ENCODE assay signal across 25 cellular contexts in genomic region chr12:130011611-130012385, GRCh38.
DNase-seq lines count a peak whose midpoint lies in the region; ATAC-seq, FAIRE-seq and TF ChIP-seq lines count a peak whose summit lies in the region.
"Had no signal": no experiment of that assay in that cellular context is flagged by ENCODE, and none has a peak within 500 bp of the region (broad histone marks: within the 10 kb centered on the region; RNA-seq: fewer than 3 reads in every experiment).

No MANE protein-coding gene starts in this region.

- no peak overlapping the region for H3K4me3 ChIP-seq in heart right ventricle
- H3K4me3 ChIP-seq in H1 (ENCODE audit: extremely low read depth in 1 of 4, insufficient read depth in 2 of 4, low read depth in 3 of 4, low read length in 4 of 4), result no peak overlapping the region
- H3K4me3 ChIP-seq in neural progenitor cell, result no peak overlapping the region
- H3K4me3 ChIP-seq in SK-N-SH (ENCODE audit: low read depth in 2 of 2, low read length in 1 of 2), result no peak overlapping the region
- H3K4me3 ChIP-seq: A549, GM23248, HAP-1 had no signal

- H3K23me2 ChIP-seq in H1 (ENCODE audit: low read depth, low read length), result peaks cover 6% of the 10 kb centered on the region; the same call in 1 of the 2 replicates

- H3K4ac ChIP-seq in H1 (replicated peaks; ENCODE audit: insufficient read length, low read depth, low read length), result peak overlapping the region; percentile 25

- H3K4me1 Mint-ChIP-seq in neural progenitor cell, result peaks cover 6% of the 10 kb centered on the region
- H3K4me1 Mint-ChIP-seq: CD4-positive, CD25-positive, alpha-beta regulatory T cell had no signal

- H4K5ac ChIP-seq in H1 (ENCODE audit: insufficient read length, low read depth, low read length), result no peak overlapping the region

- H2BK15ac ChIP-seq in H1 (ENCODE audit: low read length), result 0 out of 2 replicates have a peak overlapping the region, but pooled peaks have one; percentile 29

- H3K23ac ChIP-seq in H1 (ENCODE audit: insufficient read length), result no peak overlapping the region

- H3K79me2 ChIP-seq in H1 (ENCODE audit: control insufficient read depth in 1 of 2, insufficient read depth in 2 of 2, low read length in 2 of 2) (no peaks in the 10 kb centered on the region), neural progenitor cell (ENCODE audit: low read depth) (no peaks in the 10 kb centered on the region), SK-N-SH (ENCODE audit: insufficient read depth) (no peaks in the 10 kb centered on the region)

- TF ChIP-seq CTCF in heart right ventricle (IDR thresholded peaks at IDR 0.05) (no peak), H1 (IDR thresholded peaks at IDR 0.05; ENCODE audit: control extremely low read depth in 1 of 3, insufficient read depth in 1 of 3, low read depth in 1 of 3, low read length in 3 of 3) (no peak), neural progenitor cell (IDR thresholded peaks at IDR 0.05) (no peak), SK-N-SH (IDR thresholded peaks at IDR 0.05) (no peak)

- H3K27me3 Mint-ChIP-seq in neural progenitor cell (ENCODE audit: insufficient read depth, low read depth), result peaks cover 2% of the 10 kb centered on the region
- H3K27me3 Mint-ChIP-seq: CD4-positive, CD25-positive, alpha-beta regulatory T cell had no signal

- TF ChIP-seq EP300 in H1 (IDR thresholded peaks at IDR 0.05; ENCODE audit: borderline replicate concordance in 1 of 2, low read depth in 2 of 2, low read length in 2 of 2) (no peak), SK-N-SH (IDR thresholded peaks at IDR 0.05; ENCODE audit: borderline replicate concordance in 1 of 2, low read depth in 1 of 2, low read length in 1 of 2) (no peak)

- H3K9ac ChIP-seq in H1 (replicated peaks in 1 of 4; ENCODE audit: extremely low read depth in 1 of 4, low read depth in 3 of 4, low read length in 3 of 4) (no peak overlapping the region), neural progenitor cell (no peak overlapping the region), SK-N-SH (no peak overlapping the region)
- H3K9ac ChIP-seq: GM23248 had no signal

- H3K4me1 ChIP-seq in heart right ventricle, result no peaks in the 10 kb centered on the region
- peaks cover 0 to 8% (median 4%) of the 10 kb centered on the region in 4 experiments; a peak in 4 of 7 replicates for H3K4me1 ChIP-seq in H1 (replicated peaks in 1 of 4; ENCODE audit: control insufficient read depth in 3 of 4, insufficient read depth in 4 of 4, low read length in 3 of 4)
- H3K4me1 ChIP-seq in neural progenitor cell, result peaks cover 5% of the 10 kb centered on the region
- H3K4me1 ChIP-seq in SK-N-SH (ENCODE audit: control insufficient read depth in 1 of 2, insufficient read depth in 2 of 2, low read depth in 1 of 2, low read length in 1 of 2), result no peaks in the 10 kb centered on the region; a peak in 1 of 4 replicates
- H3K4me1 ChIP-seq: A549, BE2C, Caco-2, HAP-1 had no signal

- no peaks in the 10 kb centered on the region for H3F3A ChIP-seq in neural progenitor cell (ENCODE audit: low read depth)
- H3F3A ChIP-seq in SK-N-SH (replicated peaks; ENCODE audit: insufficient read depth), result no peaks in the 10 kb centered on the region

- no peak for FAIRE-seq in H1 (lab: Jason Lieb, UNC)
- FAIRE-seq: A549, G401.6, GM12892, GM19239 had no signal

- TF ChIP-seq POLR2A in H1 (IDR thresholded peaks at IDR 0.05; ENCODE audit: control extremely low read depth in 1 of 2, low read depth in 2 of 2, low read length in 2 of 2), result no peak

- DNase-seq in cardiac septum (ENCODE audit: low spot score) (peak; percentile 53), heart right ventricle (no peak), NCI-H345 (lab: John Stamatoyannopoulos, UW) (peak; percentile 48), H1 (ENCODE audit: low read depth in 1 of 2, low spot score in 2 of 2) (no peak), neural progenitor cell (ENCODE audit: low spot score) (no peak), NCI-H524 treated with DMSO at 0.1 percent for 48 hours (lab: John Stamatoyannopoulos, UW) (no peak), NCI-H1092 treated with DMSO at 0.1 percent for 48 hours (lab: John Stamatoyannopoulos, UW) (no peak), SK-N-SH (no peak)
- DNase-seq: 8988T; ACHN; AML-193; BE2C; Caco-2; CD4-positive, CD25-positive, alpha-beta regulatory T cell; CD8-positive, alpha-beta T cell; DMS153; DND-41; GM23248; HFFc6 had no signal

- no peaks in the 10 kb centered on the region for H3K36me3 ChIP-seq in heart right ventricle
- no peaks in the 10 kb centered on the region; a peak in 1 of 8 replicates for H3K36me3 ChIP-seq in H1 (ENCODE audit: control insufficient read depth in 2 of 4, insufficient read depth in 4 of 4, low read length in 3 of 4)
- H3K36me3 ChIP-seq in neural progenitor cell, result no peaks in the 10 kb centered on the region
- no peaks in the 10 kb centered on the region for H3K36me3 ChIP-seq in SK-N-SH (replicated peaks in 1 of 2; ENCODE audit: control insufficient read depth in 1 of 2, insufficient read depth in 2 of 2, low read length in 1 of 2)
- H3K36me3 ChIP-seq: BE2C, HAP-1 had no signal

- H4K91ac ChIP-seq in H1 (replicated peaks; ENCODE audit: insufficient read length, low read length), result no peak overlapping the region

- 61 to 74% methylated on average over 13 of the region's 13 CpGs for WGBS in heart right ventricle, 2 donors
- 76% methylated on average over 13 of the region's 13 CpGs; no CpG with 5 or more reads in 1 of the 2 experiments for WGBS in H1 (ENCODE audit: extremely low coverage in 1 of 2, insufficient coverage in 1 of 2, insufficient read length in 1 of 2, insufficient replicate concordance in 2 of 2, low coverage in 1 of 2, low lambda C conversion rate in 2 of 2, missing lambda C conversion rate in 1 of 2), 2 experiments
- WGBS in SK-N-SH (ENCODE audit: low lambda C conversion rate), result 54% methylated on average over 13 of the region's 13 CpGs

- 0 out of 2 replicates have a peak overlapping the region, but pooled peaks have one; percentile 68 for H2BK12ac ChIP-seq in H1 (ENCODE audit: low read depth, low read length)

- no peaks in the 10 kb centered on the region for H3K79me1 ChIP-seq in H1 (ENCODE audit: low read depth, low read length)

- H2BK5ac ChIP-seq in H1 (ENCODE audit: low read depth, low read length), result no peak overlapping the region; the same call in 1 of the 2 replicates

- no peak overlapping the region for H3K4me3 Mint-ChIP-seq in neural progenitor cell
- H3K4me3 Mint-ChIP-seq: CD4-positive, CD25-positive, alpha-beta regulatory T cell; CD8-positive, alpha-beta T cell; HFFc6 had no signal

- no peak overlapping the region for H3K27ac ChIP-seq in heart right ventricle
- H3K27ac ChIP-seq in H1 (ENCODE audit: low read depth, low read length), result no peak overlapping the region
- no peak overlapping the region for H3K27ac ChIP-seq in neural progenitor cell
- H3K27ac ChIP-seq in SK-N-SH (ENCODE audit: low read depth in 2 of 2, low read length in 1 of 2), result no peak overlapping the region
- H3K27ac ChIP-seq: A549, C4-2B, GM23248 had no signal

- H3K9me2 ChIP-seq in SK-N-SH, result no peaks in the 10 kb centered on the region

- H3K27me3 ChIP-seq in heart right ventricle (peaks cover 0 to 50% (median 42%) of the 10 kb centered on the region in 7 donors), H1 (replicated peaks in 1 of 4; ENCODE audit: control insufficient read depth in 3 of 4, extremely low read depth in 1 of 4, insufficient read depth in 3 of 4, low read length in 3 of 4) (peaks cover 0 to 12% (median 7%) of the 10 kb centered on the region in 4 experiments; a peak in 3 of 7 replicates), neural progenitor cell (peaks cover 57% of the 10 kb centered on the region), SK-N-SH (ENCODE audit: insufficient read depth) (no peaks in the 10 kb centered on the region)
- H3K27me3 ChIP-seq: BE2C had no signal

- no peak for ATAC-seq in heart right ventricle
- ATAC-seq: A549; CD8-positive, alpha-beta T cell had no signal

- CTCF ChIA-PET in H1 (lab: Charles Lee; ENCODE audit: partially characterized antibody), result interaction anchor here (0.7 to 10.0 kb wide), 8 partner anchors 8 to 927 kb away, joined by 3 to 89 read pairs (median 4); no protein-coding TSS in a partner anchor
- CTCF ChIA-PET in SK-N-SH (lab: Yijun Ruan, JAX), result interaction anchor here (1.0 kb wide), 1 partner anchor 19 kb away, joined by 3 read pairs; no protein-coding TSS in a partner anchor

- H3K27ac Mint-ChIP-seq in neural progenitor cell, result no peak overlapping the region
- H3K27ac Mint-ChIP-seq: CD4-positive, CD25-positive, alpha-beta regulatory T cell; CD8-positive, alpha-beta T cell; HFFc6 had no signal

- no peaks in the 10 kb centered on the region for H3K36me3 Mint-ChIP-seq in neural progenitor cell
- H3K36me3 Mint-ChIP-seq: CD4-positive, CD25-positive, alpha-beta regulatory T cell; CD8-positive, alpha-beta T cell had no signal

- H3K14ac ChIP-seq in H1 (ENCODE audit: insufficient read length), result no peak overlapping the region

- TF ChIP-seq RAD21 in H1 (IDR thresholded peaks at IDR 0.05 in 1 of 2, conservative IDR thresholded peaks at IDR 0.05 in 1 of 2; ENCODE audit: low read depth in 2 of 2, low read length in 2 of 2), result no peak
- no peak for TF ChIP-seq RAD21 in SK-N-SH (IDR thresholded peaks at IDR 0.05; ENCODE audit: low read length)

- intact Hi-C loops in cardiac septum (cut with DNase I) (no loop called here), heart right ventricle (cut with DNase I) (no loop called here)

- H2AFZ ChIP-seq in H1 (ENCODE audit: low read length), result 0 out of 2 replicates have a peak overlapping the region, but pooled peaks have one; percentile 52
- no peak overlapping the region for H2AFZ ChIP-seq in neural progenitor cell (replicated peaks)
- no peak overlapping the region for H2AFZ ChIP-seq in SK-N-SH (ENCODE audit: low read depth)
- H2AFZ ChIP-seq: GM23248 had no signal

- no peaks in the 10 kb centered on the region for H3K9me3 Mint-ChIP-seq in neural progenitor cell
- H3K9me3 Mint-ChIP-seq: CD8-positive, alpha-beta T cell had no signal

- no peak overlapping the region for H3K18ac ChIP-seq in H1 (ENCODE audit: extremely low read depth, low read length)

- H2BK120ac ChIP-seq in H1 (replicated peaks; ENCODE audit: low read depth, low read length), result no peak overlapping the region

- H4K20me1 ChIP-seq in H1 (replicated peaks in 1 of 2; ENCODE audit: control insufficient read depth in 1 of 2, insufficient read depth in 2 of 2, low read length in 2 of 2) (no peaks in the 10 kb centered on the region), neural progenitor cell (ENCODE audit: low read depth) (no peaks in the 10 kb centered on the region), SK-N-SH (ENCODE audit: insufficient read depth) (no peaks in the 10 kb centered on the region)

- POLR2A ChIA-PET in H1 (lab: Charles Lee; ENCODE audit: partially characterized antibody), result interaction anchor here (0.7 kb wide), 1 partner anchor 46 kb away, joined by 3 read pairs; no protein-coding TSS in a partner anchor
- POLR2A ChIA-PET in SK-N-SH (lab: Yijun Ruan, JAX), result no interaction called here

- H3K4me2 ChIP-seq in H1 (ENCODE audit: insufficient read depth in 1 of 2, low read depth in 2 of 2, low read length in 2 of 2) (no peak overlapping the region), neural progenitor cell (peak overlapping the region; percentile 9), SK-N-SH (no peak overlapping the region)
- H3K4me2 ChIP-seq: A549 had no signal

- no peaks in the 10 kb centered on the region for H3K9me3 ChIP-seq in heart right ventricle
- no peaks in the 10 kb centered on the region for H3K9me3 ChIP-seq in H1 (ENCODE audit: insufficient read depth in 2 of 2, low read depth in 1 of 2, low read length in 1 of 2)
- H3K9me3 ChIP-seq in neural progenitor cell (ENCODE audit: low read depth), result no peaks in the 10 kb centered on the region
- no peaks in the 10 kb centered on the region for H3K9me3 ChIP-seq in SK-N-SH
- H3K9me3 ChIP-seq: A549, BE2C, Caco-2, HAP-1 had no signal

- no peak overlapping the region for H2BK20ac ChIP-seq in H1 (ENCODE audit: low read length)

- H2AK5ac ChIP-seq in H1 (ENCODE audit: low read depth, low read length), result no peak overlapping the region

- no peak overlapping the region; the same call in 1 of the 2 replicates for H4K8ac ChIP-seq in H1 (ENCODE audit: extremely low read depth, insufficient read depth, low read length)

- H3K56ac ChIP-seq in H1 (replicated peaks; ENCODE audit: insufficient read length, low read depth, low read length), result no peak overlapping the region

Comparison
In these comparisons a context has a peak if more than half of its experiments do, and no peak if none do; other contexts are left out.
1. DNase-seq: peak in cardiac septum (single experiment) and NCI-H345 (single experiment); none in heart right ventricle (0 of 2), H1 (0 of 2), neural progenitor cell (single experiment), NCI-H524 treated with DMSO at 0.1 percent for 48 hours (single experiment), NCI-H1092 treated with DMSO at 0.1 percent for 48 hours (single experiment) and SK-N-SH (single experiment).